32 cellular contexts compared by ENCODE assay signal in the genomic region with DNA sequence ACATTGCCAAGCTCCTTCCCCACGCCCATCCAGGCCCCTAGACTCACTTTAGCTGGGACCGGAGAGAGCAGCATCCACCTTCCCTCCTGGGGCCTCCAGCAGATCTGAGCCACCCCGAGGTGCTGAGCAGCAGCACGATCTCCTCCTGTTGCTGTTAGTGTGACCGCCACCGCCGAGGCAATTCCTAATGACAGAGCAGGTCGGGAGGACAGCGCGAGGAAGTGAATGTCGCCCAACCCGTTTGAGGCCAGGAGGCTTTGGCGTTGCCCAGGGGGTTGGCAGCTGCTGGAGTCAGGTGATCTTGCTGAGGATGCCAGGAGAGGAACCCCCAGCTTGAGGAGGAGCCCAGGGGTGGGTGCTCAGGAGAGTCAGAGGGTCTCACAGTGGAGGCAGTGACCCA. TPM values are rescaled to one million over a fixed set of nuclear protein-coding genes. Genes with fewer than 3 reads are reported as not detected.
A peak's percentile ranks its signal among the peaks of the same experiment; 100 is the strongest.
DNase-seq lines count a peak whose midpoint lies in the region; TF ChIP-seq lines count a peak whose summit lies in the region.
"Had no signal": no experiment of that assay in that cellular context is flagged by ENCODE, and none has a peak within 500 bp of the region (broad histone marks: within the 10 kb centered on the region; RNA-seq: fewer than 3 reads in every experiment).

TSS of gene RNF222 (minus strand) at position 192 of the 400 bp plus-strand sequence. CDS start 4,366 bp downstream, outside the sequence.

- H4K20me1 ChIP-seq in PC-9 (ENCODE audit: insufficient read depth) = no peaks in the 10 kb centered on the region

- BruUV-seq in PC-9 (replicated peaks; lab: Mats Ljungman, UMichigan) = no TSS peak

- H3F3A ChIP-seq in PC-9 (ENCODE audit: insufficient read depth, low read depth) = peaks cover 11% of the 10 kb centered on the region; the same call in 1 of the 2 replicates

- DNase-seq in NCI-H146 (lab: John Stamatoyannopoulos, UW) (peak; percentile 9), NCI-H146 treated with DMSO at 0.1 percent for 48 hours (lab: John Stamatoyannopoulos, UW; ENCODE audit: unreplicated experiment) (no peak), COLO668 (lab: John Stamatoyannopoulos, UW; ENCODE audit: unreplicated experiment) (peak; percentile 18), PC-9 (peak; percentile 78 to 85), lower leg skin (ENCODE audit: low spot score in 2 of 2) (peak in 1 of 2 donors; percentile 85), G401 (ENCODE audit: low spot score) (no peak), epidermal melanocyte (ENCODE audit: insufficient read length, low spot score) (no peak), midbrain (lab: John Stamatoyannopoulos, UW) (no peak)
- DNase-seq: 8988T; activated CD4-positive, alpha-beta memory T cell treated with anti-CD3 and anti-CD28 coated beads for 36 hours; activated CD4-positive, CD25-positive, alpha-beta regulatory T cell; activated gamma-delta T cell treated with Interleukin-2 at 50 U/mL for 16 hours; activated T-cell treated with anti-CD3 and anti-CD28 coated beads for 4 hours; adrenal gland; brain microvascular endothelial cell; CD4-positive, alpha-beta T cell; colonic mucosa; effector memory CD4-positive, alpha-beta T cell; GDM1; KG1; mucosa of descending colon; NCI-H1694; OCI-M1; Right ventricle myocardium superior; stimulated activated CD4-positive, alpha-beta T cell treated with anti-CD3 and anti-CD28 coated beads, Interleukin-15, amount 100 ng/mL, for 24 hours; T-helper 9 cell; thyroid gland had no signal

- no peaks in the 10 kb centered on the region for H3K9me2 ChIP-seq in PC-9 (ENCODE audit: insufficient read depth)

- H3K27me3 ChIP-seq in PC-9 (ENCODE audit: insufficient read depth, low read depth) = no peaks in the 10 kb centered on the region
- H3K27me3 ChIP-seq: brain microvascular endothelial cell, colonic mucosa, thyroid gland had no signal

- H3K36me3 ChIP-seq in PC-9 (ENCODE audit: low read depth) = no peaks in the 10 kb centered on the region
- H3K36me3 ChIP-seq: adrenal gland, brain microvascular endothelial cell, colonic mucosa, thyroid gland had no signal

- peak within 1 kb of the TSS; percentile 68 for H3K4me2 ChIP-seq in PC-9
- H3K4me2 ChIP-seq: GM23338 had no signal

- TF ChIP-seq CTCF in PC-9 (conservative IDR thresholded peaks at IDR 0.05) = no peak
- TF ChIP-seq CTCF in lower leg skin (IDR thresholded peaks at IDR 0.05) = no peak

- H3K79me2 ChIP-seq in PC-9 (ENCODE audit: low read depth) = no peaks in the 10 kb centered on the region
- H3K79me2 ChIP-seq: parathyroid adenoma had no signal

- 22 to 50% methylated on average over 12 to 13 of the region's 13 CpGs for WGBS in lower leg skin, 2 donors

- H3K4me3 ChIP-seq in PC-9 (peak within 1 kb of the TSS; percentile 46; the same call in 1 of the 2 replicates), lower leg skin (ENCODE audit: low read depth, poor library complexity, severe bottlenecking) (no peak within 1 kb of the TSS)
- H3K4me3 ChIP-seq: adrenal gland, colonic mucosa, GM23338, mucosa of descending colon, thyroid gland had no signal

- POLR2A ChIA-PET in PC-9 (lab: Charles Lee; ENCODE audit: unreplicated experiment) = interaction anchor here (0.5 to 0.9 kb wide), 3 partner anchors 11 to 83 kb away, joined by 3 read pairs; partner anchors contain the start of gene NDEL1

- H3K4me1 ChIP-seq in PC-9 (replicated peaks; ENCODE audit: insufficient read depth) = peaks cover 24% of the 10 kb centered on the region
- H3K4me1 ChIP-seq: adrenal gland, colonic mucosa, parathyroid adenoma, thyroid gland had no signal

- CTCF ChIA-PET in PC-9 (lab: Charles Lee) = interaction anchor here (0.5 kb wide), 1 partner anchor 851 kb away, joined by 4 read pairs; no protein-coding TSS in a partner anchor

- no peak within 1 kb of the TSS for H3K27ac ChIP-seq in PC-9
- H3K27ac ChIP-seq: adrenal gland, brain microvascular endothelial cell, colonic mucosa, parathyroid adenoma, thyroid gland had no signal

- H3K9me3 ChIP-seq in PC-9 (ENCODE audit: insufficient read depth, low read depth) = no peaks in the 10 kb centered on the region
- H3K9me3 ChIP-seq: adrenal gland, colonic mucosa, mucosa of descending colon, thyroid gland had no signal

- in situ Hi-C loops in G401 (cut with HindIII; ENCODE audit: low sequenced_read_pairs) = no loop called here

- intact Hi-C loops in PC-9 (cut with micrococcal nuclease; ENCODE audit: unreplicated experiment) = loop anchor here (1.0 kb wide), 1 partner anchor 12 kb away; no protein-coding TSS in a partner anchor
- intact Hi-C loops in lower leg skin (cut with DNase I; ENCODE audit: low total_unique reads) = no loop called here

- no peak for TF ChIP-seq POLR2A in lower leg skin (IDR thresholded peaks at IDR 0.05)

- H2AFZ ChIP-seq in PC-9 = no peak within 1 kb of the TSS
- H2AFZ ChIP-seq: GM23338, parathyroid adenoma had no signal

RNA-seq across cellular contexts. Expression of gene RNF222, which starts in this region (rescaled TPM):
- total RNA-seq in PC-9 (2021) (0.45 and 0.79 TPM in 2 replicates), lower leg skin (10 to 100 TPM; 13.4 to 16.3 (median 15.0) TPM)
- total RNA-seq in G401 (2014; rRNA removed; shearing (Covaris generic)) = 0.03 TPM in 1 of 2 replicates, not detected in the other
- total RNA-seq: activated CD4-positive, alpha-beta memory T cell treated with anti-CD3 and anti-CD28 coated beads for 36 hours; adrenal gland; colonic mucosa; glomerular endothelial cell; liver; mucosa of descending colon; Right ventricle myocardium superior; sciatic nerve; thyroid gland had no signal

Comparison
In these comparisons a context has a peak if more than half of its experiments do, and no peak if none do; other contexts are left out.
1. DNase-seq: peak in NCI-H146 (single experiment) and COLO668 (single experiment); none in NCI-H146 treated with DMSO at 0.1 percent for 48 hours (single experiment), G401 (single experiment), epidermal melanocyte (single experiment) and midbrain (single experiment).
2. Peak in DNase-seq, H3K4me3 ChIP-seq and H3K4me2 ChIP-seq in PC-9; RNA of the gene not detected or under 1 TPM.